In the genomic region with DNA sequence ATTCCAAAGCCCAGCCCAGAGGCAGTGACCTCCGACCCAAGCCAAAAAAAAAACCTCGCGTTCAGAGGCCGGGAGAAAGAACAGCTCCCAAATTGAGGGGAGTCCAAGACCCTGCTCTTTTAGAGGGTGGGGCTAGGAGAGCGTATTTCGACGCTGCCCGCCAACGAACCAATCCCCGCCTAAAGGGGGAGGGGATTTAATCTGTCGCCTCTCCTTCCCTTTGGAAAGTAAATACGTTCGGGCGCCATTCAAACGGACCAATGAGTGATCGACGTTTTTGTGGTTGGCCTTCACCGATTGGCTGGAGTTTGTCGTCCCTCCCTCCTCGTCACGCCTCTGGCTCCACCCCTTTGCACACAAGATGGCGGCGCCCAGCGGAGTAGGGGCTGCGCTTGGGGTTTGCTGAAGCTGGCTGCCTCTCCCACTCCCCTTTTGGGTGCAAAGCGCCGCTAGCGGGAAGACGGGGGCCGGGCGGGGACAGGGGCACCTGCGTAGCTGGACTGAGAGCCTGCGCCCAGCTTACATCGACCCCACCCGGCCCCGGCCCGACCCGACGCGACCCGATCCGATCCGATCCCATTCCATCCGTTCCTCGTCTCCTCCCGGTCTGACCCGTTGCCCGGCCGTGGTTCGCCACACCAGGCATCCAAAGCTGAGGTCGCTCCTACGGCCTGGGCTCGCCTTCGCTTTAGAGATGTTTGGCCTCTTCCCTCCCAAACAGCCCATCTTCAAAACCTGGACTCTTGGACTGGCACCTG, we compare ENCODE assay signal across 8 cellular contexts. TPM values are rescaled to one million over a fixed set of nuclear protein-coding genes. Genes with fewer than 3 reads are reported as not detected.
DNase-seq lines count a peak whose midpoint lies in the region; ATAC-seq, FAIRE-seq and TF ChIP-seq lines count a peak whose summit lies in the region.

RNF26 (plus strand) TSS at position 355 of the 758 bp plus-strand sequence. CDS start 596 bp downstream, outside the sequence.

- peaks cover 6% of the 10 kb centered on the region; the same call in 1 of the 2 replicates for H3K36me3 ChIP-seq in OCI-LY7 (ENCODE audit: insufficient read depth, low read length)

- ATAC-seq in GM21526 (IDR thresholded peaks at IDR 0.05; ENCODE audit: low FRiP score, unreplicated experiment) = peak; percentile 84

- DNase-seq in D721Med (ENCODE audit: insufficient read length, low spot score) = peak; percentile 94
- DNase-seq in HuH-7.5 (ENCODE audit: low spot score) = peak; percentile 97
- DNase-seq in OCI-LY7 (ENCODE audit: low spot score) = peak; percentile 99
- peak; percentile 91 for DNase-seq in activated T-cell treated with anti-CD3 and anti-CD28 coated beads for 24 hours (ENCODE audit: low read depth)
- peak; percentile 100 for DNase-seq in epidermal melanocyte (ENCODE audit: insufficient read length, low spot score)
- peak; percentile 98 for DNase-seq in middle frontal gyrus (ENCODE audit: extremely low spot score, low spot score)
- DNase-seq in stimulated activated CD8-positive, alpha-beta memory T cell treated with anti-CD3 and anti-CD28 coated beads, Interleukin-2, amount 100 ng/mL, for 48 hours (ENCODE audit: low read depth in 2 of 2) = peak; percentile 82 to 88

- CTCF ChIA-PET in OCI-LY7 (lab: Charles Lee; ENCODE audit: unreplicated experiment) = interaction anchor here (0.6 to 1.0 kb wide), 4 partner anchors 11 to 222 kb away, joined by 3 to 4 read pairs (median 3); no protein-coding TSS in a partner anchor

- H3K9me3 ChIP-seq in OCI-LY7 (ENCODE audit: low read length) = no peaks in the 10 kb centered on the region

- POLR2A ChIA-PET in OCI-LY7 (lab: Charles Lee) = interaction anchor here (0.5 to 1.8 kb wide), 6 partner anchors 11 to 272 kb away, joined by 3 to 5 read pairs (median 4); no protein-coding TSS in a partner anchor

- TF ChIP-seq CTCF in D721Med (IDR thresholded peaks at IDR 0.05; ENCODE audit: insufficient read depth, missing control alignments) (no peak), OCI-LY7 (conservative IDR thresholded peaks at IDR 0.05; ENCODE audit: low read length) (no peak)

- H3K4me3 ChIP-seq in OCI-LY7 (ENCODE audit: low read depth, low read length, poor library complexity, severe bottlenecking) = peak within 1 kb of the TSS; percentile 81

- BruUV-seq in OCI-LY7 (replicated peaks; lab: Mats Ljungman, UMichigan) = TSS peak; percentile 89

- H3K79me2 ChIP-seq in OCI-LY7 (ENCODE audit: insufficient read depth, low read depth, low read length) = peaks cover 10% of the 10 kb centered on the region; the same call in 1 of the 2 replicates

- peaks cover 40% of the 10 kb centered on the region for H3K4me1 ChIP-seq in OCI-LY7 (ENCODE audit: insufficient read depth, low read length, poor library complexity, severe bottlenecking)

- intact Hi-C loops in OCI-LY7 (cut with micrococcal nuclease; ENCODE audit: unreplicated experiment) = no loop called here

- no peaks in the 10 kb centered on the region for H3K9me2 ChIP-seq in OCI-LY7 (ENCODE audit: insufficient read depth, low read length)

- no peak for FAIRE-seq in D721Med (lab: Jason Lieb, UNC)

- peak within 1 kb of the TSS; percentile 83 for H2AFZ ChIP-seq in OCI-LY7 (ENCODE audit: low read length)

- H3K4me2 ChIP-seq in OCI-LY7 (ENCODE audit: low read length) = peak within 1 kb of the TSS; percentile 91

- no peaks in the 10 kb centered on the region for H4K20me1 ChIP-seq in OCI-LY7 (ENCODE audit: insufficient read depth, low read length)

- peak within 1 kb of the TSS; percentile 50 for H3K27ac ChIP-seq in OCI-LY7 (ENCODE audit: low read depth, low read length, poor library complexity, severe bottlenecking)

RNA-seq across cellular contexts. Expression of gene RNF26, which starts in this region (rescaled TPM):
- total RNA-seq in OCI-LY7 (2014; rRNA removed; shearing (Covaris generic)) = 11.7 and 13.9 TPM in 2 replicates
- total RNA-seq in OCI-LY7 (2022) = 52.5 and 56.2 TPM in 2 replicates

Comparison
In these comparisons a context has a peak if more than half of its experiments do, and no peak if none do; other contexts are left out.
1. Peak in every context shown above with its lines: DNase-seq, ATAC-seq, H3K4me3 ChIP-seq and H3K27ac ChIP-seq.